8 cellular contexts compared by ENCODE assay signal in the genomic region with DNA sequence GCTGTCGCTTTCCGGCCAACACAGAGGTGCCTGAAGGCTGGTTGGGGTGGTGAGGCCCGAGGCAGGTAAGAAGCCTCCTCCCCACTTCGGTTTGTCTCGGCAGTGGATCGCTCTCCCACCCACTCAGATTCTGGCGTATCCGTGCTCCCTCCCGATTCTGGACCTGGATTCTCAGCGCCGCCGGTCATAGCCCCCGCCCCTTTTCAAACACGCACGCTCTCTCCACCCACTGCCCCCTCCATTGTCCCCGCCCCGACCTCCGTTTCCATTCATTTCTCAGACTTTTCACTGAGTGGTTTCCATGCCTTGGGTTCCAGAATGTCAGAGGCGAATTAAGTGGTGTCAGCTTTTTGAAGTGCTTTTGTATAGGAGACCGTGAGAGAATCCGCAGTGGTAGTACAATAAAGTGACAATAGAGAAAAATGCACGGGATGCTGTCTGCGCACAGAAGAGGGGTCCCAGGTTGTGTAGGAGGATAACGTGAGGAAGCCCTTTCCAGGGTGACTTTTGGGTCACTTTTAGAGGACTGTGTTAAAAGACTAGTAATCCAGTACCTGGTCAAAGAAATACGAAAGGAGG. TPM values are rescaled to one million over a fixed set of nuclear protein-coding genes. Genes with fewer than 3 reads are reported as not detected.
DNase-seq lines count a peak whose midpoint lies in the region; ATAC-seq, FAIRE-seq and TF ChIP-seq lines count a peak whose summit lies in the region.

A gene (plus strand): TSS at position 4 of the 579 bp plus-strand sequence. CDS start 21,221 bp downstream, outside the sequence.

- TF ChIP-seq CTCF in endothelial cell of umbilical vein (IDR thresholded peaks at IDR 0.05; ENCODE audit: extremely low read depth in 1 of 2, insufficient read depth in 1 of 2, low read depth in 1 of 2, low read length in 2 of 2), result no peak

- CTCF ChIA-PET in endothelial cell of umbilical vein (lab: Charles Lee), result interaction anchor here (0.6 to 2.0 kb wide), 7 partner anchors 37 to 366 kb away, joined by 3 to 5 read pairs (median 5); no protein-coding TSS in a partner anchor

- H3K4me3 ChIP-seq in SJSA1, result peak within 1 kb of the TSS; percentile 83
- H3K4me3 ChIP-seq in endothelial cell of umbilical vein (replicated peaks in 1 of 3; ENCODE audit: insufficient read depth in 1 of 3, low read depth in 1 of 3, low read length in 3 of 3), result peak within 1 kb of the TSS; percentile 62 to 93 (median 84)

- ATAC-seq in HG02759 (IDR thresholded peaks at IDR 0.05; ENCODE audit: unreplicated experiment) (peak; percentile 22), HG03108 (IDR thresholded peaks at IDR 0.05; ENCODE audit: unreplicated experiment) (no peak), GM21515 (IDR thresholded peaks at IDR 0.05; ENCODE audit: unreplicated experiment) (no peak)
- ATAC-seq in naive thymus-derived CD8-positive, alpha-beta T cell, result peak; percentile 48 to 51

- TF ChIP-seq POLR2A in endothelial cell of umbilical vein (IDR thresholded peaks at IDR 0.05; ENCODE audit: low read depth, low read length), result peak; percentile 71

- H3K4me1 ChIP-seq in SJSA1 (replicated peaks) (peaks cover 10% of the 10 kb centered on the region), endothelial cell of umbilical vein (ENCODE audit: control insufficient read depth, extremely low read depth, insufficient read depth, low read length) (peaks cover 18% of the 10 kb centered on the region)

- peak within 1 kb of the TSS; percentile 90 for H3K27ac ChIP-seq in SJSA1
- peak within 1 kb of the TSS; percentile 90 for H3K27ac ChIP-seq in endothelial cell of umbilical vein (ENCODE audit: insufficient read depth, low read depth, low read length)

- dilution Hi-C loops in endothelial cell of umbilical vein (cut with MboI; ENCODE audit: extremely low pct_ligation_motif_present, low sequenced_read_pairs), result no loop called here

- peaks cover 34% of the 10 kb centered on the region for H3K4me1 Mint-ChIP-seq in activated T-cell treated with anti-CD3 and anti-CD28 coated beads, Interleukin-2, amount 50 U/mL, for 24 hours (ENCODE audit: low read depth)
- peaks cover 25 to 45% (median 38%) of the 10 kb centered on the region in 4 donors for H3K4me1 Mint-ChIP-seq in naive thymus-derived CD8-positive, alpha-beta T cell

- H4K20me1 ChIP-seq in endothelial cell of umbilical vein (replicated peaks; ENCODE audit: control insufficient read depth, extremely low read depth, insufficient read depth, low read length), result no peaks in the 10 kb centered on the region

- H3K4me2 ChIP-seq in endothelial cell of umbilical vein (ENCODE audit: insufficient read depth, low read length), result peak within 1 kb of the TSS; percentile 94

- H3K27me3 ChIP-seq in SJSA1 (replicated peaks) (no peaks in the 10 kb centered on the region), endothelial cell of umbilical vein (ENCODE audit: control insufficient read depth in 2 of 2, insufficient read depth in 2 of 2, low read length in 2 of 2) (no peaks in the 10 kb centered on the region)

- peak within 1 kb of the TSS; percentile 95 for H2AFZ ChIP-seq in endothelial cell of umbilical vein (ENCODE audit: low read depth, low read length)

- H3K36me3 ChIP-seq in SJSA1 (peaks cover 4% of the 10 kb centered on the region; the same call in 1 of the 2 replicates), endothelial cell of umbilical vein (ENCODE audit: control insufficient read depth in 2 of 2, extremely low read depth in 1 of 2, insufficient read depth in 2 of 2, low read length in 2 of 2) (no peaks in the 10 kb centered on the region)

- no peaks in the 10 kb centered on the region for H3K9me3 Mint-ChIP-seq in activated T-cell treated with anti-CD3 and anti-CD28 coated beads, Interleukin-2, amount 50 U/mL, for 24 hours
- H3K9me3 Mint-ChIP-seq in naive thymus-derived CD8-positive, alpha-beta T cell, result no peaks in the 10 kb centered on the region

- H3K9me3 ChIP-seq in SJSA1 (replicated peaks) (no peaks in the 10 kb centered on the region), endothelial cell of umbilical vein (replicated peaks; ENCODE audit: control insufficient read depth, insufficient read depth, low read length) (no peaks in the 10 kb centered on the region)

- BruUV-seq in endothelial cell of umbilical vein (replicated peaks; lab: Mats Ljungman, UMichigan), result TSS peak; percentile 85

- intact Hi-C loops in endothelial cell of umbilical vein (cut with micrococcal nuclease), result loop anchor here (1.0 kb wide), 1 partner anchor 37 kb away; no protein-coding TSS in a partner anchor

- peaks cover 18% of the 10 kb centered on the region for H3K79me2 ChIP-seq in endothelial cell of umbilical vein (ENCODE audit: control insufficient read depth, insufficient read depth, low read length)

- H3K36me3 Mint-ChIP-seq in activated T-cell treated with anti-CD3 and anti-CD28 coated beads, Interleukin-2, amount 50 U/mL, for 24 hours (ENCODE audit: low read depth), result peaks cover 13% of the 10 kb centered on the region
- H3K36me3 Mint-ChIP-seq in naive thymus-derived CD8-positive, alpha-beta T cell, result no peaks in the 10 kb centered on the region

- no peak for FAIRE-seq in endothelial cell of umbilical vein (lab: Jason Lieb, UNC)

- H3K4me3 Mint-ChIP-seq in activated T-cell treated with anti-CD3 and anti-CD28 coated beads, Interleukin-2, amount 50 U/mL, for 24 hours, result peak within 1 kb of the TSS; percentile 96
- H3K4me3 Mint-ChIP-seq in naive thymus-derived CD8-positive, alpha-beta T cell, result peak within 1 kb of the TSS; percentile 91 to 100 (median 96)

- POLR2A ChIA-PET in endothelial cell of umbilical vein (lab: Charles Lee), result interaction anchor here (0.6 to 1.0 kb wide), 2 partner anchors 12 to 438 kb away, joined by 3 to 5 read pairs; no protein-coding TSS in a partner anchor
- POLR2A ChIA-PET in naive thymus-derived CD8-positive, alpha-beta T cell (lab: Charles Lee), result interaction anchor here (0.9 to 1.1 kb wide), 3 partner anchors 113 to 355 kb away, joined by 4 to 6 read pairs (median 6); a partner anchor contains a TSS

- no peaks in the 10 kb centered on the region for H3K9me1 ChIP-seq in endothelial cell of umbilical vein (replicated peaks; ENCODE audit: control insufficient read depth, extremely low read depth, insufficient read depth, low read length)

- H3K9ac ChIP-seq in endothelial cell of umbilical vein (replicated peaks; ENCODE audit: extremely low read depth, insufficient read depth, low read length), result peak within 1 kb of the TSS; percentile 95

- peak within 1 kb of the TSS; percentile 99 for H3K27ac Mint-ChIP-seq in activated T-cell treated with anti-CD3 and anti-CD28 coated beads, Interleukin-2, amount 50 U/mL, for 24 hours
- peak within 1 kb of the TSS; percentile 92 to 100 (median 99) for H3K27ac Mint-ChIP-seq in naive thymus-derived CD8-positive, alpha-beta T cell

- no peaks in the 10 kb centered on the region for H3K27me3 Mint-ChIP-seq in activated T-cell treated with anti-CD3 and anti-CD28 coated beads, Interleukin-2, amount 50 U/mL, for 24 hours
- H3K27me3 Mint-ChIP-seq in naive thymus-derived CD8-positive, alpha-beta T cell, result no peaks in the 10 kb centered on the region

- DNase-seq in activated T-cell treated with anti-CD3 and anti-CD28 coated beads, Interleukin-2, amount 50 U/mL, for 24 hours, result no peak
- DNase-seq in activated T-cell treated with anti-CD3 and anti-CD28 coated beads, Interleukin-2, amount 50 U/mL, for 48 hours, result no peak
- DNase-seq in SJSA1 (ENCODE audit: low read depth in 1 of 2, low spot score in 2 of 2) (no peak), endothelial cell of umbilical vein (ENCODE audit: low read depth, low spot score) (no peak)
- no peak for DNase-seq in naive thymus-derived CD8-positive, alpha-beta T cell

TF ChIP-seq in endothelial cell of umbilical vein, 7 proteins besides CTCF, POLR2A, EP300 and RAD21:
- TF ChIP-seq JUN (IDR thresholded peaks at IDR 0.05; ENCODE audit: borderline replicate concordance, insufficient read depth, insufficient read length, low read depth) (no peak), GATA2 (IDR thresholded peaks at IDR 0.05; ENCODE audit: insufficient read depth, insufficient read length, low read depth, low read length) (no peak), POLR2AphosphoS5 (IDR thresholded peaks at IDR 0.05; ENCODE audit: insufficient read depth, low read depth, low read length) (no peak), FOS (IDR thresholded peaks at IDR 0.05; ENCODE audit: borderline replicate concordance, insufficient read depth, low read length) (no peak), EZH2 (IDR thresholded peaks at IDR 0.05; ENCODE audit: borderline replicate concordance, low read depth, low read length, severe bottlenecking) (no peak), MYC (IDR thresholded peaks at IDR 0.05; ENCODE audit: low read depth, low read length) (no peak)
- TF ChIP-seq, protein P1, sequence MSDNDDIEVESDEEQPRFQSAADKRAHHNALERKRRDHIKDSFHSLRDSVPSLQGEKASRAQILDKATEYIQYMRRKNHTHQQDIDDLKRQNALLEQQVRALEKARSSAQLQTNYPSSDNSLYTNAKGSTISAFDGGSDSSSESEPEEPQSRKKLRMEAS (IDR thresholded peaks at IDR 0.05; ENCODE audit: insufficient read depth, insufficient read length), result no peak

RNA-seq across cellular contexts. Expression of the gene that starts here (rescaled TPM):
- 0.78 and 2.5 TPM in 2 replicates for total RNA-seq in SJSA1 (2014; rRNA removed; shearing (Covaris generic))
- total RNA-seq in endothelial cell of umbilical vein, result 1.3 and 1.4 TPM in 2 replicates
- 0.91 and 1.6 TPM in 2 replicates for polyA plus RNA-seq in endothelial cell of umbilical vein
- polyA plus RNA-seq in endothelial cell of umbilical vein (2011; cell fraction: cytosol; rRNA removed), result 1.3 and 1.4 TPM in 2 replicates
- polyA plus RNA-seq in endothelial cell of umbilical vein (2011; cell fraction: nucleus; rRNA removed), result 0.74 and 1.4 TPM in 2 replicates
- polyA plus RNA-seq in endothelial cell of umbilical vein (2012), result 1.3 and 1.8 TPM in 2 replicates
- 3.0 and 10.8 TPM in 2 replicates for polyA minus RNA-seq in endothelial cell of umbilical vein
- 2.0 TPM for polyA minus RNA-seq in endothelial cell of umbilical vein (2011; cell fraction: cytosol; rRNA and poly(A)+ RNA removed)
- 0.63 and 1.7 TPM in 2 replicates for polyA minus RNA-seq in endothelial cell of umbilical vein (2011; cell fraction: nucleus; rRNA and poly(A)+ RNA removed)
- 1 to 10 TPM; 1.4 to 2.2 TPM for total RNA-seq in naive thymus-derived CD8-positive, alpha-beta T cell
- 1 to 10 TPM in 1 of 3 donors, under 1 TPM in 2; 0.41 to 1.7 (median 0.98) TPM for polyA plus RNA-seq in naive thymus-derived CD8-positive, alpha-beta T cell

Comparison
In these comparisons a context has a peak if more than half of its experiments do, and no peak if none do; other contexts are left out.
1. ATAC-seq: peak in HG02759 (single experiment) and naive thymus-derived CD8-positive, alpha-beta T cell (2 of 2); none in HG03108 (single experiment) and GM21515 (single experiment).